Comparison of ENCODE assay signal across 1 cellular context in the genomic region with DNA sequence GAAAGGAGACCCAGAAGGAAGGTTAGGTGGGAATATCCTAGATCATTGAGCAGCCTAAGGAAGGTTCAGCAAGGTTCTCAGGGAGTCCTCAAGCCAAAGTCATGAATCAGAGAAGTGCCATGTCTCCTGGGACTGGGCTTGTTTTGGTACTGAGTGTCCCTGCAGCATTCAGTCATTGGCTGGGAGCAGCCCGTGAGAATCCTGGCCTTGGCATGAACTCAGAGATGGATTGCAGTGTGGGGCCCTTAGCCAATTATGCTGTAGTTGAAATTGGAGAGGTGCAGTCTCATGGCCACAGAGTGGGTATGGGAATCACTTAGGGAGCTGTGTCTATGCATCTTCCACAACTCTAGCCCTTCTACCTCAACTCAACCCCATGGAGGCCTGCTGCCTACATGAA.
TF ChIP-seq lines count a peak whose summit lies in the region.

No MANE protein-coding gene starts in this region.

TF ChIP-seq in GM23338, 12 proteins besides CTCF, POLR2A, EP300 and RAD21 (continued from another document):
- TF ChIP-seq, protein P1, sequence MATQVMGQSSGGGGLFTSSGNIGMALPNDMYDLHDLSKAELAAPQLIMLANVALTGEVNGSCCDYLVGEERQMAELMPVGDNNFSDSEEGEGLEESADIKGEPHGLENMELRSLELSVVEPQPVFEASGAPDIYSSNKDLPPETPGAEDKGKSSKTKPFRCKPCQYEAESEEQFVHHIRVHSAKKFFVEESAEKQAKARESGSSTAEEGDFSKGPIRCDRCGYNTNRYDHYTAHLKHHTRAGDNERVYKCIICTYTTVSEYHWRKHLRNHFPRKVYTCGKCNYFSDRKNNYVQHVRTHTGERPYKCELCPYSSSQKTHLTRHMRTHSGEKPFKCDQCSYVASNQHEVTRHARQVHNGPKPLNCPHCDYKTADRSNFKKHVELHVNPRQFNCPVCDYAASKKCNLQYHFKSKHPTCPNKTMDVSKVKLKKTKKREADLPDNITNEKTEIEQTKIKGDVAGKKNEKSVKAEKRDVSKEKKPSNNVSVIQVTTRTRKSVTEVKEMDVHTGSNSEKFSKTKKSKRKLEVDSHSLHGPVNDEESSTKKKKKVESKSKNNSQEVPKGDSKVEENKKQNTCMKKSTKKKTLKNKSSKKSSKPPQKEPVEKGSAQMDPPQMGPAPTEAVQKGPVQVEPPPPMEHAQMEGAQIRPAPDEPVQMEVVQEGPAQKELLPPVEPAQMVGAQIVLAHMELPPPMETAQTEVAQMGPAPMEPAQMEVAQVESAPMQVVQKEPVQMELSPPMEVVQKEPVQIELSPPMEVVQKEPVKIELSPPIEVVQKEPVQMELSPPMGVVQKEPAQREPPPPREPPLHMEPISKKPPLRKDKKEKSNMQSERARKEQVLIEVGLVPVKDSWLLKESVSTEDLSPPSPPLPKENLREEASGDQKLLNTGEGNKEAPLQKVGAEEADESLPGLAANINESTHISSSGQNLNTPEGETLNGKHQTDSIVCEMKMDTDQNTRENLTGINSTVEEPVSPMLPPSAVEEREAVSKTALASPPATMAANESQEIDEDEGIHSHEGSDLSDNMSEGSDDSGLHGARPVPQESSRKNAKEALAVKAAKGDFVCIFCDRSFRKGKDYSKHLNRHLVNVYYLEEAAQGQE (IDR thresholded peaks at IDR 0.05; ENCODE audit: unreplicated experiment): no peak
- TF ChIP-seq, protein P2, sequence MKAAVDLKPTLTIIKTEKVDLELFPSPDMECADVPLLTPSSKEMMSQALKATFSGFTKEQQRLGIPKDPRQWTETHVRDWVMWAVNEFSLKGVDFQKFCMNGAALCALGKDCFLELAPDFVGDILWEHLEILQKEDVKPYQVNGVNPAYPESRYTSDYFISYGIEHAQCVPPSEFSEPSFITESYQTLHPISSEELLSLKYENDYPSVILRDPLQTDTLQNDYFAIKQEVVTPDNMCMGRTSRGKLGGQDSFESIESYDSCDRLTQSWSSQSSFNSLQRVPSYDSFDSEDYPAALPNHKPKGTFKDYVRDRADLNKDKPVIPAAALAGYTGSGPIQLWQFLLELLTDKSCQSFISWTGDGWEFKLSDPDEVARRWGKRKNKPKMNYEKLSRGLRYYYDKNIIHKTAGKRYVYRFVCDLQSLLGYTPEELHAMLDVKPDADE (IDR thresholded peaks at IDR 0.05): no peak
- TF ChIP-seq ZNF114 (CRISPR knock-in tag; IDR thresholded peaks at IDR 0.05) (no peak), POLR2AphosphoS5 (IDR thresholded peaks at IDR 0.05; ENCODE audit: low read depth) (no peak), NANOG (IDR thresholded peaks at IDR 0.05; ENCODE audit: borderline replicate concordance) (no peak), EZH2phosphoT487 (IDR thresholded peaks at IDR 0.05; ENCODE audit: unreplicated experiment) (no peak), EZH2 (IDR thresholded peaks at IDR 0.05; ENCODE audit: low read depth, unreplicated experiment) (no peak)
